ENCODE assay signal across 13 cellular contexts in the genomic region with DNA sequence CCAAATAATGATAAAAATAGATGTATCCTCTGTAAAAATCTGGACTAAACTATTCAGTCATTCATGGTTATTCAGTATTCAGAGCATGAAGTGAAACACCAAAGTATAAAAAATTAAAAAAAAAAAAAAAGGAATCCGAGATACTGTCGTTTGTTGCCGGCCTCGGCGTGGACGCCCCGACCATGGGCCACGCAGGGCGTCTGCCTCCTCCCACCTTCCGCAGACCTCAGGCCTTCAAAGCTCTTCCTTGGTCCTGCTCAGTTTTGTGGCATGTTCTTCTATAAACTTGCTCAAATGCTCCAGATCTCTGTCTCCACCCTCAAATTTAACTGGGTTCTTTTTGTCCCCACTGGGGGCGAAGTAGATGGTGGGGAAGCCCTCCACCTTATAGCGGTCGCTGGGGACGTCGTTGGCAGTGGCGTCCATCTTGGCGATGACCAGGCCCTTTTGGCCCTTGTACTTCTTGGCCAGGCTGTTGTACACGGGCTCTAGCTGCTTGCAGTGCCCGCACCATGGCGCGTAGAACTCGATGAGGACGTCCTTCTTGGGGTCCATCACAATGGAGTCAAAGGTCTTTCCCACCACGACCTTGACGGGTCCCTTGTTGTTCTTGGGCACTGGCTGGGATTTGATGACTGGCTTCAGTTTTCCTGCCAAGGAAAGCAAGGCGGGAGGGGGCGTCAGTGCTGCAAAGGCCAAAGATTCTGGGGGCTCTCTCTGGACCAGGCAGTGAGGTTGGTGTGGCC.
"Had no signal": no experiment of that assay in that cellular context is flagged by ENCODE, and none has a peak within 500 bp of the region (broad histone marks: within the 10 kb centered on the region; RNA-seq: fewer than 3 reads in every experiment).

No MANE protein-coding gene starts in this region.

- H3K9me3 ChIP-seq: heart right ventricle, ovary, sigmoid colon, thoracic aorta, upper lobe of right lung had no signal

- H3K9me3 Mint-ChIP-seq: activated CD4-positive, alpha-beta memory T cell treated with anti-CD3 and anti-CD28 coated beads for 36 hours; activated T-cell treated with anti-CD3 and anti-CD28 coated beads, Interleukin-2, amount 50 U/mL, for 72 hours; effector memory CD8-positive, alpha-beta T cell; neural progenitor cell; T-helper 2 cell treated with Interferon-gamma antibody and Interleukin-4, amounts not matched to agents 5 μg/mL and 100 μg/mL, for 36 hours had no signal

- H3K36me3 ChIP-seq: neural progenitor cell, ovary had no signal

- H3K4me1 Mint-ChIP-seq: neural progenitor cell had no signal

- DNase-seq: activated CD4-positive, alpha-beta memory T cell treated with anti-CD3 and anti-CD28 coated beads for 36 hours; activated T-cell treated with anti-CD3 and anti-CD28 coated beads, Interleukin-2, amount 50 U/mL, for 72 hours; dermis blood vessel endothelial cell; effector memory CD8-positive, alpha-beta T cell; heart right ventricle; ovary; sigmoid colon; stimulated activated CD4-positive, alpha-beta T cell treated with anti-CD3 and anti-CD28 coated beads, Interleukin-1b, Interleukin-23, amount 100 ng/mL, for 48 hours; SW 1271; upper lobe of right lung had no signal

- H3K27ac Mint-ChIP-seq: activated CD4-positive, alpha-beta memory T cell treated with anti-CD3 and anti-CD28 coated beads for 36 hours; activated T-cell treated with anti-CD3 and anti-CD28 coated beads, Interleukin-2, amount 50 U/mL, for 72 hours; effector memory CD8-positive, alpha-beta T cell; neural progenitor cell; T-helper 2 cell treated with Interferon-gamma antibody and Interleukin-4, amounts not matched to agents 5 μg/mL and 100 μg/mL, for 36 hours had no signal

- H3K4me1 ChIP-seq: neural progenitor cell, sigmoid colon, upper lobe of right lung had no signal

- H3K4me3 ChIP-seq: heart right ventricle, neural progenitor cell, ovary, sigmoid colon, thoracic aorta, upper lobe of right lung had no signal

- ATAC-seq: activated T-cell treated with anti-CD3 and anti-CD28 coated beads, Interleukin-2, amount 50 U/mL, for 72 hours; effector memory CD8-positive, alpha-beta T cell; heart right ventricle; upper lobe of right lung had no signal

- H3K27me3 ChIP-seq: heart right ventricle, neural progenitor cell, ovary, sigmoid colon, upper lobe of right lung had no signal

- H3K4me3 Mint-ChIP-seq: activated CD4-positive, alpha-beta memory T cell treated with anti-CD3 and anti-CD28 coated beads for 36 hours; activated T-cell treated with anti-CD3 and anti-CD28 coated beads, Interleukin-2, amount 50 U/mL, for 72 hours; effector memory CD8-positive, alpha-beta T cell; neural progenitor cell; T-helper 2 cell treated with Interferon-gamma antibody and Interleukin-4, amounts not matched to agents 5 μg/mL and 100 μg/mL, for 36 hours had no signal

- H3K27me3 Mint-ChIP-seq: activated CD4-positive, alpha-beta memory T cell treated with anti-CD3 and anti-CD28 coated beads for 36 hours; effector memory CD8-positive, alpha-beta T cell had no signal
